ENCODE assay signal across 28 cellular contexts in the genomic region with DNA sequence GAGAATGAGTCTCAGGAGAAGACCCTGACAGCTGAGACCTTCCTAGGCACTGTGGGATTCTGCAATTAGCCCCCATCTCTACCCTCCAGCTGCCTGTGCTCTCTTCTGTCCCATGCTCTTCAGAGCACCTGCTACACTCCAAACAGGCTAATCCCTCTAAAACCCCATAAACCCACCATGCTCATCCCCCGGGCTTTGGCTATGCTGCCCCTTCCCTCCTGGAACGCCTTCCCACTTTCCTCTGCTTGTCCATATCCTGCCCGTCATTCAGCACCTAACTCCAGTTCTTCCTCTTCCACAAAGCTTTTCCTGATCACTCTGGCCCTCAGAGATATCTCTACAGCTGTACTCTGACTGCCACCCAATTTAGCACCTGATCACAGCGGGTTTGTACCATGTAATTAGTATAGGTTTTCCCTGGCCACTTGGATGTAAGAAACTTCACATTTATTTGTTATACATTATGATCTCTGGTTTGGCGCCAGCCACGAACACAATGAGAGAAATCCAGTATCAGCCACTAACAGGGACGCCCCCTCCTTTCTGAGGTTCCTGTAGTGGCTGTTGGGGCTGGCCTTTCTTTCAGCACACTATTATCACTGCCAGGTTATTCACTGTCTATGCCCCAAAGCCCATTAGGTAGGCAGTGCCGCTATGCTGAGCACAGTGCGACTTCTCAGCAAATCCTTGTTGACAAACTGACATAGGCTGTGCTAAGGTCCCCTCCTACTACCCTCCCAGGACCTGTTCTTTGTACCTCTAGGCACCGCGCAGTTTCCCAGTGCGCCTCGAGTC. TPM values are rescaled to one million over a fixed set of nuclear protein-coding genes. Genes with fewer than 3 reads are reported as not detected.
DNase-seq lines count a peak whose midpoint lies in the region; ATAC-seq and TF ChIP-seq lines count a peak whose summit lies in the region.
"Had no signal": no experiment of that assay in that cellular context is flagged by ENCODE, and none has a peak within 500 bp of the region (broad histone marks: within the 10 kb centered on the region; RNA-seq: fewer than 3 reads in every experiment).

No MANE protein-coding gene starts in this region.

- H2BK12ac ChIP-seq in neuronal stem cell (ENCODE audit: low read length), result peak overlapping the region; percentile 80

- no peak overlapping the region for H4K91ac ChIP-seq in neuronal stem cell (ENCODE audit: low read depth, low read length, poor library complexity)

- H2BK15ac ChIP-seq in neuronal stem cell (ENCODE audit: low read length), result peak overlapping the region; percentile 78

- peak overlapping the region; percentile 86 for H3K18ac ChIP-seq in neuronal stem cell (ENCODE audit: low read length)

- H3K36me3 Mint-ChIP-seq in WTC11, result no peaks in the 10 kb centered on the region

- peak overlapping the region; percentile 81 for H2AK5ac ChIP-seq in neuronal stem cell (ENCODE audit: low read depth, low read length)

- peaks cover 3% of the 10 kb centered on the region; the same call in 1 of the 2 replicates for H3K9me3 Mint-ChIP-seq in WTC11
- H3K9me3 Mint-ChIP-seq: dendritic cell treated with granulocyte-macrophage colony-stimulating factor and Interleukin-4, amounts not matched to agents 40 ng/mL and 50 ng/mL, for 4 days had no signal

- no peak overlapping the region for H3K9ac ChIP-seq in neuronal stem cell (ENCODE audit: low read depth, low read length, poor library complexity)

- H3K79me1 ChIP-seq in neuronal stem cell (ENCODE audit: low read depth, low read length), result no peaks in the 10 kb centered on the region

- no peak overlapping the region for H3K4me3 ChIP-seq in neuronal stem cell (ENCODE audit: low read length in 2 of 2)
- no peak overlapping the region for H3K4me3 ChIP-seq in right atrium auricular region
- no peak overlapping the region for H3K4me3 ChIP-seq in foreskin fibroblast (ENCODE audit: low read depth in 1 of 2, low read length in 2 of 2)
- H3K4me3 ChIP-seq: body of pancreas, gastrocnemius medialis, lung, pancreas, SJSA1, smooth muscle cell had no signal

- ATAC-seq in WTC11, result 0 out of 2 replicates have a peak, but pooled peaks have one; percentile 19
- ATAC-seq in HG02938 (IDR thresholded peaks at IDR 0.05; ENCODE audit: unreplicated experiment), result no peak
- ATAC-seq: body of pancreas, gastrocnemius medialis had no signal

- no peak overlapping the region for H3K27ac Mint-ChIP-seq in WTC11
- H3K27ac Mint-ChIP-seq: activated naive CD4-positive, alpha-beta T cell treated with anti-CD3 and anti-CD28 coated beads for 36 hours; dendritic cell treated with granulocyte-macrophage colony-stimulating factor and Interleukin-4, amounts not matched to agents 40 ng/mL and 50 ng/mL, for 4 days; nephron progenitor cell had no signal

- no peak overlapping the region for H2BK5ac ChIP-seq in neuronal stem cell (ENCODE audit: low read length)

- H4K8ac ChIP-seq in neuronal stem cell (ENCODE audit: low read depth, low read length), result peak overlapping the region; percentile 52

- H3K9me3 ChIP-seq in neuronal stem cell (replicated peaks in 1 of 2; ENCODE audit: control insufficient read depth in 2 of 2, insufficient read depth in 1 of 2, low read depth in 1 of 2, low read length in 2 of 2) (peaks cover 0 to 1% of the 10 kb centered on the region in 2 donors), right atrium auricular region (no peaks in the 10 kb centered on the region)
- H3K9me3 ChIP-seq: body of pancreas, gastrocnemius medialis, pancreas, SJSA1, thoracic aorta had no signal

- no peaks in the 10 kb centered on the region for H3K27me3 ChIP-seq in neuronal stem cell (ENCODE audit: control insufficient read depth in 3 of 3, insufficient read depth in 3 of 3, low read depth in 1 of 3, low read length in 3 of 3)
- H3K27me3 ChIP-seq in right atrium auricular region, result no peaks in the 10 kb centered on the region
- H3K27me3 ChIP-seq: body of pancreas, gastrocnemius medialis, pancreas, SJSA1 had no signal

- H3K4ac ChIP-seq in neuronal stem cell (ENCODE audit: low read length), result no peak overlapping the region

- peak; percentile 14 for DNase-seq in NCI-H2107 treated with DMSO at 0.1 percent for 48 hours (lab: John Stamatoyannopoulos, UW; ENCODE audit: unreplicated experiment)
- DNase-seq in NCI-H2107 (lab: John Stamatoyannopoulos, UW), result no peak
- DNase-seq in NCI-H524 (lab: John Stamatoyannopoulos, UW), result peak; percentile 54 to 86
- no peak for DNase-seq in WTC11 (ENCODE audit: low spot score)
- no peak for DNase-seq in neuronal stem cell (ENCODE audit: low spot score)
- DNase-seq in right atrium auricular region (ENCODE audit: low spot score), result no peak
- DNase-seq in foreskin fibroblast, result no peak
- DNase-seq: 8988T; activated CD4-positive, alpha-beta T cell treated with anti-CD3 and anti-CD28 coated beads, Interleukin-2, amount 50 U/mL, for 48 hours; activated naive CD4-positive, alpha-beta T cell treated with anti-CD3 and anti-CD28 coated beads for 36 hours; body of pancreas; C1 segment of cervical spinal cord; DND-41; gastrocnemius medialis; Kasumi-1; NCI-H1436; NCI-H526 treated with DMSO at 0.1 percent for 48 hours; nephron progenitor cell; retina; stimulated activated naive CD4-positive, alpha-beta T cell treated with Interleukin-2 at 50 U/mL for 16 hours; T-helper 1 cell had no signal

- H3K4me1 ChIP-seq in neuronal stem cell (ENCODE audit: control insufficient read depth in 2 of 2, insufficient read depth in 1 of 2, low read depth in 1 of 2, low read length in 2 of 2) (peaks cover 0 to 1% of the 10 kb centered on the region in 2 donors), right atrium auricular region (no peaks in the 10 kb centered on the region)
- H3K4me1 ChIP-seq: body of pancreas, gastrocnemius medialis, pancreas, SJSA1 had no signal

- H3K4me1 Mint-ChIP-seq in WTC11, result peaks cover 7% of the 10 kb centered on the region

- H3K14ac ChIP-seq in neuronal stem cell (ENCODE audit: low read length), result no peak overlapping the region

- no peaks in the 10 kb centered on the region for H3K27me3 Mint-ChIP-seq in WTC11 (ENCODE audit: low read depth)

- WGBS in neuronal stem cell (ENCODE audit: extremely low coverage in 2 of 2, insufficient read length in 2 of 2, insufficient replicate concordance in 1 of 2), 2 donors, result no CpG with 5 or more reads among the region's 13 CpGs

- H2AFZ ChIP-seq in neuronal stem cell (ENCODE audit: low read length), result no peak overlapping the region

- H2BK120ac ChIP-seq in neuronal stem cell (ENCODE audit: low read depth, low read length), result peak overlapping the region; percentile 58

- POLR2A ChIA-PET in WTC11 (lab: Charles Lee), result no interaction called here

- H3K36me3 ChIP-seq in neuronal stem cell (replicated peaks in 1 of 2; ENCODE audit: control insufficient read depth in 2 of 2, insufficient read depth in 2 of 2, low read length in 2 of 2) (no peaks in the 10 kb centered on the region), right atrium auricular region (no peaks in the 10 kb centered on the region)
- H3K36me3 ChIP-seq: gastrocnemius medialis, pancreas, SJSA1, thoracic aorta had no signal

- H3K4me3 Mint-ChIP-seq in WTC11, result no peak overlapping the region
- H3K4me3 Mint-ChIP-seq: activated naive CD4-positive, alpha-beta T cell treated with anti-CD3 and anti-CD28 coated beads for 36 hours; dendritic cell treated with granulocyte-macrophage colony-stimulating factor and Interleukin-4, amounts not matched to agents 40 ng/mL and 50 ng/mL, for 4 days; nephron progenitor cell had no signal

- no peak overlapping the region for H3K4me2 ChIP-seq in neuronal stem cell (ENCODE audit: insufficient read depth, low read length, poor library complexity, severe bottlenecking)
- H3K4me2 ChIP-seq: smooth muscle cell had no signal

- peak overlapping the region; percentile 59 for H3K23ac ChIP-seq in neuronal stem cell (ENCODE audit: low read depth, low read length, poor library complexity)

- CTCF ChIA-PET in WTC11 (lab: Charles Lee), result interaction anchor here (1.1 kb wide), 1 partner anchor 9 kb away, joined by 3 read pairs; no protein-coding TSS in a partner anchor

- H3K27ac ChIP-seq in neuronal stem cell (replicated peaks; ENCODE audit: low read length) (no peak overlapping the region), right atrium auricular region (no peak overlapping the region)
- H3K27ac ChIP-seq: body of pancreas, gastrocnemius medialis, pancreas, SJSA1, thoracic aorta had no signal

- TF ChIP-seq CTCF in WTC11 (IDR thresholded peaks at IDR 0.05) (no peak), right atrium auricular region (IDR thresholded peaks at IDR 0.05) (no peak), foreskin fibroblast (IDR thresholded peaks at IDR 0.05; ENCODE audit: low read depth, low read length) (no peak)

TF ChIP-seq in WTC11, 78 proteins besides CTCF, POLR2A, EP300 and RAD21:
- TF ChIP-seq, protein P1, sequence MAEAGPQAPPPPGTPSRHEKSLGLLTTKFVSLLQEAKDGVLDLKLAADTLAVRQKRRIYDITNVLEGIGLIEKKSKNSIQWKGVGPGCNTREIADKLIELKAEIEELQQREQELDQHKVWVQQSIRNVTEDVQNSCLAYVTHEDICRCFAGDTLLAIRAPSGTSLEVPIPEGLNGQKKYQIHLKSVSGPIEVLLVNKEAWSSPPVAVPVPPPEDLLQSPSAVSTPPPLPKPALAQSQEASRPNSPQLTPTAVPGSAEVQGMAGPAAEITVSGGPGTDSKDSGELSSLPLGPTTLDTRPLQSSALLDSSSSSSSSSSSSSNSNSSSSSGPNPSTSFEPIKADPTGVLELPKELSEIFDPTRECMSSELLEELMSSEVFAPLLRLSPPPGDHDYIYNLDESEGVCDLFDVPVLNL (CRISPR knock-in tag; IDR thresholded peaks at IDR 0.05; ENCODE audit: borderline replicate concordance, low read depth), result no peak

RNA-seq across cellular contexts. Expression of a gene that starts 45.1 kb away (rescaled TPM):
- total RNA-seq in WTC11 (2021), result 41.3 to 49.9 TPM (median 46.9 TPM) in 3 replicates
- polyA plus RNA-seq in neuronal stem cell (2013, experiment 1 of 2), result 39.2 TPM
- polyA plus RNA-seq in neuronal stem cell (2013, experiment 2 of 2), result 39.1 TPM
- under 1 TPM; 0.52 to 0.90 TPM for total RNA-seq in right atrium auricular region

Comparison
In these comparisons a context has a peak if more than half of its experiments do, and no peak if none do; other contexts are left out.
1. DNase-seq: peak in NCI-H2107 treated with DMSO at 0.1 percent for 48 hours (single experiment) and NCI-H524 (2 of 2); none in NCI-H2107 (single experiment), WTC11 (single experiment), neuronal stem cell (single experiment), right atrium auricular region (single experiment) and foreskin fibroblast (0 of 2).
2. RNA of a gene that starts 45.1 kb away (total RNA-seq): 41.3 to 49.9 TPM in WTC11; 0.52 to 0.90 TPM in right atrium auricular region; every median in the first group is over 10 times any median in the second.